In genomic region chr9:94169978-94170377, GRCh38 we compare ENCODE assay signal across 10 cellular contexts.
DNase-seq lines count a peak whose midpoint lies in the region; ATAC-seq, FAIRE-seq and TF ChIP-seq lines count a peak whose summit lies in the region.
"Had no signal": no experiment of that assay in that cellular context is flagged by ENCODE, and none has a peak within 500 bp of the region (broad histone marks: within the 10 kb centered on the region; RNA-seq: fewer than 3 reads in every experiment).

No MANE protein-coding gene starts in this region.

- peaks cover 78% of the 10 kb centered on the region for H4K20me1 ChIP-seq in astrocyte (ENCODE audit: insufficient read depth, low read length)

- peaks cover 12% of the 10 kb centered on the region for H3K4me1 Mint-ChIP-seq in astrocyte (ENCODE audit: low read depth, unreplicated experiment)

- H3K4me1 ChIP-seq in astrocyte (ENCODE audit: insufficient read depth, low read length): peaks cover 24% of the 10 kb centered on the region
- peaks cover 69% of the 10 kb centered on the region for H3K4me1 ChIP-seq in muscle layer of colon (ENCODE audit: insufficient read depth, low read length)

- no peak overlapping the region for H2AFZ ChIP-seq in astrocyte (ENCODE audit: low read depth, low read length)

- FAIRE-seq in astrocyte (lab: Jason Lieb, UNC): no peak

- H3K27ac ChIP-seq in AG04450 (ENCODE audit: low read depth, low read length): no peak overlapping the region
- no peak overlapping the region for H3K27ac ChIP-seq in astrocyte (ENCODE audit: low read depth, low read length)
- H3K27ac ChIP-seq in muscle layer of colon (ENCODE audit: low read depth, low read length): peak overlapping the region; percentile 44

- peak overlapping the region; percentile 38 for H3K27ac Mint-ChIP-seq in astrocyte (ENCODE audit: unreplicated experiment)

- H3K4me3 Mint-ChIP-seq in astrocyte (ENCODE audit: unreplicated experiment): peak overlapping the region; percentile 78

- POLR2A ChIA-PET in AG04450 (lab: Yijun Ruan, JAX): no interaction called here

- no peaks in the 10 kb centered on the region for H3K9me3 ChIP-seq in AG04450 (ENCODE audit: control insufficient read depth, insufficient read depth, low read length)
- H3K9me3 ChIP-seq in astrocyte (ENCODE audit: insufficient read depth, low read depth, low read length): no peaks in the 10 kb centered on the region
- H3K9me3 ChIP-seq in muscle layer of colon (ENCODE audit: low read length): no peaks in the 10 kb centered on the region

- no peaks in the 10 kb centered on the region for H3K27me3 ChIP-seq in AG04450 (ENCODE audit: control insufficient read depth, insufficient read depth, low read length)
- no peaks in the 10 kb centered on the region for H3K27me3 ChIP-seq in astrocyte (ENCODE audit: insufficient read depth, low read length)
- no peaks in the 10 kb centered on the region for H3K27me3 ChIP-seq in muscle layer of colon (ENCODE audit: control insufficient read depth in 1 of 2, insufficient read depth in 2 of 2, low read length in 2 of 2)

- no peaks in the 10 kb centered on the region for H3K27me3 Mint-ChIP-seq in astrocyte (ENCODE audit: low read depth, unreplicated experiment)

- H3K36me3 ChIP-seq in astrocyte (ENCODE audit: insufficient read depth, low read length) (peaks cover 11% of the 10 kb centered on the region), muscle layer of colon (ENCODE audit: insufficient read depth, low read length) (no peaks in the 10 kb centered on the region)

- H3K79me2 ChIP-seq in astrocyte (ENCODE audit: insufficient read depth, low read length): peaks cover 82% of the 10 kb centered on the region

- in situ Hi-C loops in ACHN (cut with HindIII; ENCODE audit: low pct_ligation_motif_present, low pct_unique_long_range_greater_than_20kb, low sequenced_read_pairs): no loop called here

- no peaks in the 10 kb centered on the region for H3K36me3 Mint-ChIP-seq in astrocyte (ENCODE audit: low read depth, unreplicated experiment)

- H3K4me3 ChIP-seq in AG04450 (ENCODE audit: low read depth, low read length): peak overlapping the region; percentile 4; the same call in 1 of the 2 replicates
- peak overlapping the region; percentile 87; the same call in 1 of the 2 replicates for H3K4me3 ChIP-seq in HFF-Myc (replicated peaks; ENCODE audit: low read depth, low read length)
- H3K4me3 ChIP-seq in astrocyte (ENCODE audit: insufficient read depth, low read depth, low read length): no peak overlapping the region
- no peak overlapping the region for H3K4me3 ChIP-seq in muscle layer of colon (ENCODE audit: low read depth in 1 of 2, low read length in 2 of 2)

- peak overlapping the region; percentile 92 for H3K4me2 ChIP-seq in astrocyte (ENCODE audit: low read length)

- H3K9me3 Mint-ChIP-seq in astrocyte (ENCODE audit: unreplicated experiment): no peaks in the 10 kb centered on the region

- no peak for DNase-seq in AG04450 (ENCODE audit: low read depth, low spot score)
- DNase-seq in HFF-Myc (ENCODE audit: extremely low read depth, low read depth): no peak
- no peak for DNase-seq in astrocyte (ENCODE audit: low read depth)
- no peak for DNase-seq in ACHN
- no peak for DNase-seq in NCI-H1694 (lab: John Stamatoyannopoulos, UW)
- DNase-seq in activated CD4-positive, CD25-positive, alpha-beta regulatory T cell treated with anti-CD3 and anti-CD28 coated beads, Interleukin-2, amount 50 U/mL, for 72 hours: no peak
- DNase-seq: DMS153, NCI-H526 had no signal

- CTCF ChIA-PET in AG04450 (lab: Charles Lee): interaction anchor here (1.0 to 1.7 kb wide), 2 partner anchors 44 to 105 kb away, joined by 4 to 6 read pairs; no protein-coding TSS in a partner anchor

- no peak for TF ChIP-seq CTCF in AG04450 (IDR thresholded peaks at IDR 0.05; ENCODE audit: low read depth, low read length)
- no peak for TF ChIP-seq CTCF in HFF-Myc (IDR thresholded peaks at IDR 0.05; ENCODE audit: low read depth, low read length, missing control alignments)
- TF ChIP-seq CTCF in astrocyte (IDR thresholded peaks at IDR 0.05; ENCODE audit: insufficient read depth, low read depth, low read length): no peak

- ATAC-seq in GM18873 (IDR thresholded peaks at IDR 0.05; ENCODE audit: low FRiP score, unreplicated experiment): no peak

- H3K9ac ChIP-seq in astrocyte (ENCODE audit: low read length): no peak overlapping the region
- H3K9ac ChIP-seq in muscle layer of colon (ENCODE audit: low read length): no peak overlapping the region

Comparison
In these comparisons a context has a peak if more than half of its experiments do, and no peak if none do; other contexts are left out.
1. H3K4me3 ChIP-seq: peak in AG04450 (single experiment) and HFF-Myc (single experiment); none in astrocyte (single experiment) and muscle layer of colon (0 of 2).